In genomic region chr1:61223140-61223539, GRCh38 we compare ENCODE assay signal across 18 cellular contexts.
DNase-seq lines count a peak whose midpoint lies in the region; ATAC-seq, FAIRE-seq and TF ChIP-seq lines count a peak whose summit lies in the region.
"Had no signal": no experiment of that assay in that cellular context is flagged by ENCODE, and none has a peak within 500 bp of the region (broad histone marks: within the 10 kb centered on the region; RNA-seq: fewer than 3 reads in every experiment).

No MANE protein-coding gene starts in this region.

- H3K9me3 ChIP-seq in ascending aorta (no peaks in the 10 kb centered on the region), small intestine (ENCODE audit: control insufficient read depth, low read depth) (no peaks in the 10 kb centered on the region)
- H3K9me3 ChIP-seq: BLaER1, MG63 had no signal

- H3K27ac ChIP-seq in ascending aorta, result peak overlapping the region; percentile 30 to 42
- no peak overlapping the region for H3K27ac ChIP-seq in small intestine (ENCODE audit: low read depth in 1 of 2, low read length in 1 of 2)
- H3K27ac ChIP-seq: BLaER1, GM23248 had no signal

- H3K4me3 Mint-ChIP-seq in activated T-helper 1 cell treated with anti-CD3 and anti-CD28 coated beads, Interleukin-12 subunit alpha, Interleukin-12 subunit beta, Interleukin-2, Interleukin-4 antibody, amounts not matched to agents 30 ng/mL and 10 ng/mL and 1 ng/mL, durations not matched to agents 14 hours and 24 hours and 36 hours, result no peak overlapping the region
- no peak overlapping the region for H3K4me3 Mint-ChIP-seq in chondrocyte (ENCODE audit: unreplicated experiment)
- H3K4me3 Mint-ChIP-seq: CD4-positive, CD25-positive, alpha-beta regulatory T cell had no signal

- FAIRE-seq in small intestine (lab: Jason Lieb, UNC), result peak; percentile 36

- peaks cover 16% of the 10 kb centered on the region for H3K27me3 Mint-ChIP-seq in activated T-helper 1 cell treated with anti-CD3 and anti-CD28 coated beads, Interleukin-12 subunit alpha, Interleukin-12 subunit beta, Interleukin-2, Interleukin-4 antibody, amounts not matched to agents 30 ng/mL and 10 ng/mL and 1 ng/mL, durations not matched to agents 14 hours and 24 hours and 36 hours (ENCODE audit: insufficient read depth)
- no peaks in the 10 kb centered on the region for H3K27me3 Mint-ChIP-seq in chondrocyte (ENCODE audit: low read depth)

- H3K4me3 ChIP-seq in ascending aorta (no peak overlapping the region), small intestine (ENCODE audit: low read depth in 1 of 2, low read length in 2 of 2) (no peak overlapping the region)
- H3K4me3 ChIP-seq: BLaER1, GM23248, MG63 had no signal

- H3K4me1 Mint-ChIP-seq in activated T-helper 1 cell treated with anti-CD3 and anti-CD28 coated beads, Interleukin-12 subunit alpha, Interleukin-12 subunit beta, Interleukin-2, Interleukin-4 antibody, amounts not matched to agents 30 ng/mL and 10 ng/mL and 1 ng/mL, durations not matched to agents 14 hours and 24 hours and 36 hours (ENCODE audit: low read depth), result no peaks in the 10 kb centered on the region
- H3K4me1 Mint-ChIP-seq in chondrocyte (ENCODE audit: low read depth), result peaks cover 23% of the 10 kb centered on the region
- H3K4me1 Mint-ChIP-seq: CD4-positive, CD25-positive, alpha-beta regulatory T cell had no signal

- TF ChIP-seq CTCF in ascending aorta (IDR thresholded peaks at IDR 0.05), result no peak
- no peak for TF ChIP-seq CTCF in chondrocyte (IDR thresholded peaks at IDR 0.05)

- intact Hi-C loops in ascending aorta (cut with DNase I), result loop anchor here (5.0 kb wide), 1 partner anchor 54 kb away; no protein-coding TSS in a partner anchor
- intact Hi-C loops in activated T-helper 1 cell treated with anti-CD3 and anti-CD28 coated beads, Interleukin-12 subunit alpha, Interleukin-12 subunit beta, Interleukin-2, Interleukin-4 antibody, amounts not matched to agents 30 ng/mL and 10 ng/mL and 1 ng/mL, durations not matched to agents 14 hours and 24 hours and 36 hours (cut with micrococcal nuclease), result no loop called here

- H3K36me3 Mint-ChIP-seq in activated T-helper 1 cell treated with anti-CD3 and anti-CD28 coated beads, Interleukin-12 subunit alpha, Interleukin-12 subunit beta, Interleukin-2, Interleukin-4 antibody, amounts not matched to agents 30 ng/mL and 10 ng/mL and 1 ng/mL, durations not matched to agents 14 hours and 24 hours and 36 hours (ENCODE audit: low read depth), result no peaks in the 10 kb centered on the region
- H3K36me3 Mint-ChIP-seq in chondrocyte (ENCODE audit: low read depth), result no peaks in the 10 kb centered on the region
- H3K36me3 Mint-ChIP-seq: CD4-positive, CD25-positive, alpha-beta regulatory T cell had no signal

- ATAC-seq in left lobe of liver, result peak; percentile 43
- ATAC-seq: SK-N-SH treated with all-trans-retinoic acid at 6 μM for 48 hours had no signal

- no peak overlapping the region for H3K27ac Mint-ChIP-seq in activated T-helper 1 cell treated with anti-CD3 and anti-CD28 coated beads, Interleukin-12 subunit alpha, Interleukin-12 subunit beta, Interleukin-2, Interleukin-4 antibody, amounts not matched to agents 30 ng/mL and 10 ng/mL and 1 ng/mL, durations not matched to agents 14 hours and 24 hours and 36 hours
- H3K27ac Mint-ChIP-seq in chondrocyte (ENCODE audit: unreplicated experiment), result no peak overlapping the region
- H3K27ac Mint-ChIP-seq: CD4-positive, CD25-positive, alpha-beta regulatory T cell had no signal

- H3K27me3 ChIP-seq in ascending aorta, result no peaks in the 10 kb centered on the region
- no peaks in the 10 kb centered on the region for H3K27me3 ChIP-seq in small intestine (ENCODE audit: control insufficient read depth in 2 of 2, insufficient read depth in 2 of 2, low read length in 2 of 2)
- H3K27me3 ChIP-seq: BLaER1 had no signal

- H3K4me1 ChIP-seq in ascending aorta (peaks cover 3 to 33% of the 10 kb centered on the region in 2 donors), small intestine (ENCODE audit: control insufficient read depth in 2 of 2, insufficient read depth in 1 of 2, low read depth in 1 of 2, low read length in 1 of 2) (no peaks in the 10 kb centered on the region)
- H3K4me1 ChIP-seq: BLaER1 had no signal

- no peaks in the 10 kb centered on the region for H3K9me3 Mint-ChIP-seq in activated T-helper 1 cell treated with anti-CD3 and anti-CD28 coated beads, Interleukin-12 subunit alpha, Interleukin-12 subunit beta, Interleukin-2, Interleukin-4 antibody, amounts not matched to agents 30 ng/mL and 10 ng/mL and 1 ng/mL, durations not matched to agents 14 hours and 24 hours and 36 hours
- H3K9me3 Mint-ChIP-seq in chondrocyte (ENCODE audit: low read depth), result no peaks in the 10 kb centered on the region
- H3K9me3 Mint-ChIP-seq: CD4-positive, CD25-positive, alpha-beta regulatory T cell had no signal

- DNase-seq in OCI-M1 (lab: John Stamatoyannopoulos, UW) (peak; percentile 26), ascending aorta (ENCODE audit: low spot score in 2 of 2) (no peak), left lobe of liver (ENCODE audit: low spot score) (no peak), small intestine (no peak), NCI-H1048 (lab: John Stamatoyannopoulos, UW) (no peak), COLO668 (lab: John Stamatoyannopoulos, UW; ENCODE audit: unreplicated experiment) (no peak), chondrocyte (ENCODE audit: low spot score) (no peak)
- DNase-seq in activated T-helper 1 cell treated with anti-CD3 and anti-CD28 coated beads, Interleukin-12 subunit alpha, Interleukin-12 subunit beta, Interleukin-2, Interleukin-4 antibody, amounts not matched to agents 30 ng/mL and 10 ng/mL and 1 ng/mL, durations not matched to agents 14 hours and 24 hours and 36 hours (ENCODE audit: low spot score), result no peak
- DNase-seq: CD4-positive, CD25-positive, alpha-beta regulatory T cell; DMS53; GM23248; H7; KBM-7; MG63; NCI-H2029; NCI-H526 treated with DMSO at 0.1 percent for 48 hours had no signal

- H3K36me3 ChIP-seq in ascending aorta, result no peaks in the 10 kb centered on the region
- H3K36me3 ChIP-seq in small intestine (ENCODE audit: control insufficient read depth in 2 of 2, insufficient read depth in 2 of 2, low read length in 2 of 2), result no peaks in the 10 kb centered on the region
- H3K36me3 ChIP-seq: BLaER1, MG63 had no signal

Comparison
In these comparisons a context has a peak if more than half of its experiments do, and no peak if none do; other contexts are left out.
1. H3K27ac ChIP-seq: peak in ascending aorta (2 of 2); none in small intestine (0 of 2).